8 cellular contexts compared by ENCODE assay signal in genomic region chr6:28729501-28730402, GRCh38.
A peak's percentile ranks its signal among the peaks of the same experiment; 100 is the strongest.
DNase-seq lines count a peak whose midpoint lies in the region; ATAC-seq, FAIRE-seq and TF ChIP-seq lines count a peak whose summit lies in the region.

No MANE protein-coding gene starts in this region.

- intact Hi-C loops in K562 (cut with micrococcal nuclease): loop anchor here (2.0 to 5.0 kb wide), 4 partner anchors 13 to 213 kb away; no protein-coding TSS in a partner anchor

- H3K4me3 ChIP-seq in BLaER1 treated with 17β-estradiol and CSF1 and Interleukin-3, amounts not matched to agents 10 nM and 100 nM: peak overlapping the region; percentile 67 to 84 (median 77); a peak in 19 of 20 replicates
- H3K4me3 ChIP-seq in K562: peak overlapping the region; percentile 63

- no peak for TF ChIP-seq POLR2A in K562 (conservative IDR thresholded peaks at IDR 0.05)

- H3K27me3 Mint-ChIP-seq in IgD-negative memory B cell (peaks cover 61% of the 10 kb centered on the region), naive B cell (peaks cover 56 to 88% (median 83%) of the 10 kb centered on the region in 3 donors)

- no TSS peak for BruUV-seq in K562 (replicated peaks; lab: Mats Ljungman, UMichigan)

- no peak for TF ChIP-seq CTCF in K562 (IDR thresholded peaks at IDR 0.05 in 2 of 3, conservative IDR thresholded peaks at IDR 0.05 in 1 of 3; ENCODE audit: insufficient read depth in 2 of 3, low read depth in 1 of 3, low read length in 3 of 3)

- H3K79me2 ChIP-seq in K562 (ENCODE audit: control insufficient read depth, insufficient read depth, low read length): no peaks in the 10 kb centered on the region

- H4K20me1 ChIP-seq in BLaER1 treated with 17β-estradiol and CSF1 and Interleukin-3, amounts not matched to agents 10 nM and 100 nM: no peaks in the 10 kb centered on the region; a peak in 1 of 22 replicates
- H4K20me1 ChIP-seq in K562 (replicated peaks; ENCODE audit: control insufficient read depth, insufficient read depth, low read length): no peaks in the 10 kb centered on the region

- H3K36me3 ChIP-seq in BLaER1 treated with 17β-estradiol and CSF1 and Interleukin-3, amounts not matched to agents 10 nM and 100 nM: no peaks in the 10 kb centered on the region
- no peaks in the 10 kb centered on the region for H3K36me3 ChIP-seq in K562 (ENCODE audit: control insufficient read depth, insufficient read depth, low read length)

- peak overlapping the region; percentile 65 for H2AFZ ChIP-seq in K562 (ENCODE audit: low read depth, low read length)

- CTCF ChIA-PET in K562 (lab: Yijun Ruan, JAX; ENCODE audit: low intra/inter-chr PET ratio): no interaction called here

- DNase-seq in K562 (ENCODE audit: extremely low read depth in 1 of 4, low spot score in 3 of 4): peak in 1 of 4 experiments; percentile 7
- DNase-seq in naive B cell: no peak
- no peak for DNase-seq in NCI-H2081 treated with DMSO at 0.1 percent for 48 hours (lab: John Stamatoyannopoulos, UW)
- no peak for DNase-seq in NCI-H2196 treated with DMSO at 0.1 percent for 48 hours (lab: John Stamatoyannopoulos, UW; ENCODE audit: unreplicated experiment)

- H3K4me1 ChIP-seq in BLaER1 treated with 17β-estradiol and CSF1 and Interleukin-3, amounts not matched to agents 10 nM and 100 nM: peaks cover 0 to 12% (median 9%) of the 10 kb centered on the region in 10 experiments; a peak in 15 of 20 replicates
- peaks cover 10 to 13% of the 10 kb centered on the region in 2 experiments; a peak in 4 of 5 replicates for H3K4me1 ChIP-seq in K562 (replicated peaks in 1 of 2; ENCODE audit: control insufficient read depth in 2 of 2, insufficient read depth in 2 of 2, low read length in 2 of 2)

- peaks cover 11 to 17% (median 15%) of the 10 kb centered on the region in 11 experiments; a peak in 21 of 22 replicates for H3K9me3 ChIP-seq in BLaER1 treated with 17β-estradiol and CSF1 and Interleukin-3, amounts not matched to agents 10 nM and 100 nM (replicated peaks in 1 of 11)
- H3K9me3 ChIP-seq in K562 (replicated peaks; ENCODE audit: control insufficient read depth, insufficient read depth, low read depth, low read length): no peaks in the 10 kb centered on the region

- 34% methylated on average over 23 of the region's 24 CpGs for WGBS in K562 (ENCODE audit: insufficient coverage, low coverage, missing lambda C conversion rate)

- peak overlapping the region in 10 of 11 experiments; percentile 55 to 85 (median 69); a peak in 17 of 22 replicates for H3K4me2 ChIP-seq in BLaER1 treated with 17β-estradiol and CSF1 and Interleukin-3, amounts not matched to agents 10 nM and 100 nM
- peak overlapping the region; percentile 97 for H3K4me2 ChIP-seq in K562 (ENCODE audit: insufficient read depth, low read length)

- H3K4me3 Mint-ChIP-seq in IgD-negative memory B cell: peak overlapping the region; percentile 51 to 82 (median 69)
- H3K4me3 Mint-ChIP-seq in naive B cell: peak overlapping the region; percentile 79 to 93 (median 80)

- TF ChIP-seq EP300 in K562 (IDR thresholded peaks at IDR 0.05; ENCODE audit: low read length): no peak

- H3K4me1 Mint-ChIP-seq in IgD-negative memory B cell (peaks cover 9 to 25% (median 10%) of the 10 kb centered on the region in 3 donors), naive B cell (peaks cover 9 to 18% (median 17%) of the 10 kb centered on the region in 3 donors)

- no peak; a peak in 1 of 4 replicates for TF ChIP-seq RAD21 in K562 (CRISPR knock-in tag; conservative IDR thresholded peaks at IDR 0.05 in 1 of 2, IDR thresholded peaks at IDR 0.05 in 1 of 2)

- no peak overlapping the region for H3K27ac ChIP-seq in BLaER1 treated with 17β-estradiol and CSF1 and Interleukin-3, amounts not matched to agents 10 nM and 100 nM
- peak overlapping the region; percentile 88; the same call in 2 of the 3 replicates for H3K27ac ChIP-seq in K562 (ENCODE audit: extremely low read depth, low read depth, low read length)

- ATAC-seq in K562: no peak
- ATAC-seq in naive B cell (ENCODE audit: low read depth in 2 of 2): no peak
- no peak for ATAC-seq in HG02884 (IDR thresholded peaks at IDR 0.05; ENCODE audit: unreplicated experiment)
- no peak for ATAC-seq in GM21528 (IDR thresholded peaks at IDR 0.05; ENCODE audit: low FRiP score, unreplicated experiment)

- peak overlapping the region in 3 of 11 experiments; percentile 76 to 84 (median 80); a peak in 3 of 22 replicates for H3K9ac ChIP-seq in BLaER1 treated with 17β-estradiol and CSF1 and Interleukin-3, amounts not matched to agents 10 nM and 100 nM
- H3K9ac ChIP-seq in K562 (ENCODE audit: insufficient read depth in 1 of 2, low read depth in 2 of 2, low read length in 2 of 2): peak overlapping the region; percentile 30 to 86; a peak in 3 of 4 replicates

- H3K36me3 Mint-ChIP-seq in IgD-negative memory B cell (no peaks in the 10 kb centered on the region), naive B cell (peaks cover 0 to 19% of the 10 kb centered on the region in 2 donors)

- FAIRE-seq in K562 (lab: Jason Lieb, UNC): no peak

- H3K9me1 ChIP-seq in K562 (ENCODE audit: control insufficient read depth, insufficient read depth, low read length): no peaks in the 10 kb centered on the region

- in situ Hi-C loops in K562 (cut with MboI): no loop called here

- H3K9me3 Mint-ChIP-seq in IgD-negative memory B cell: peaks cover 9 to 27% (median 24%) of the 10 kb centered on the region in 3 donors
- peaks cover 5 to 69% (median 36%) of the 10 kb centered on the region in 7 donors for H3K9me3 Mint-ChIP-seq in naive B cell

- H3K27ac Mint-ChIP-seq in IgD-negative memory B cell: peak overlapping the region in 2 of 3 donors; percentile 36 to 50
- peak overlapping the region in 4 of 6 donors; percentile 22 to 76 (median 50) for H3K27ac Mint-ChIP-seq in naive B cell

- POLR2A ChIA-PET in K562 (lab: Yijun Ruan, JAX): interaction anchor here (0.6 to 2.9 kb wide), 10 partner anchors 9 to 895 kb away, joined by 3 to 16 read pairs (median 4); no protein-coding TSS in a partner anchor

- peaks cover 35 to 52% (median 47%) of the 10 kb centered on the region in 11 experiments for H3K27me3 ChIP-seq in BLaER1 treated with 17β-estradiol and CSF1 and Interleukin-3, amounts not matched to agents 10 nM and 100 nM
- H3K27me3 ChIP-seq in K562 (ENCODE audit: control insufficient read depth in 2 of 2, insufficient read depth in 2 of 2, low read length in 2 of 2): no peaks in the 10 kb centered on the region

TF ChIP-seq in K562, 482 proteins besides CTCF, POLR2A, EP300 and RAD21 (continues in another document):
- TF ChIP-seq KDM5B (IDR thresholded peaks at IDR 0.05; ENCODE audit: insufficient replicate concordance, low read depth, low read length) (no peak), XRCC3 (IDR thresholded peaks at IDR 0.05) (no peak), ZNF57 (CRISPR knock-in tag; IDR thresholded peaks at IDR 0.05) (0 out of 2 replicates have a peak, but pooled peaks have one; percentile 18), SMARCE1 (IDR thresholded peaks at IDR 0.05) (no peak), L3MBTL2 (IDR thresholded peaks at IDR 0.05) (0 out of 2 replicates have a peak, but pooled peaks have one; percentile 33), ZNF384 (IDR thresholded peaks at IDR 0.05; ENCODE audit: low read depth, low read length) (peak; percentile 70), MNT (conservative IDR thresholded peaks at IDR 0.05) (0 out of 4 replicates have a peak, but pooled peaks of 1 of the 2 experiments have one; percentile 6), ZFX (CRISPR knock-in tag; IDR thresholded peaks at IDR 0.05) (peak; percentile 25; the same call in 1 of the 2 replicates), CSDE1 (IDR thresholded peaks at IDR 0.05) (0 out of 4 replicates have a peak, but pooled peaks of 1 of the 2 experiments have one; percentile 2), STAT5A (IDR thresholded peaks at IDR 0.05; ENCODE audit: borderline replicate concordance, low read length) (0 out of 2 replicates have a peak, but pooled peaks have one; percentile 1), ZNF655 (CRISPR knock-in tag; IDR thresholded peaks at IDR 0.05) (no peak), ZNF766 (CRISPR knock-in tag; conservative IDR thresholded peaks at IDR 0.05) (0 out of 2 replicates have a peak, but pooled peaks have one; percentile 10), ZNF445 (CRISPR knock-in tag; IDR thresholded peaks at IDR 0.05; ENCODE audit: low read depth) (0 out of 2 replicates have a peak, but pooled peaks have one; percentile 17), ADNP (tag; IDR thresholded peaks at IDR 0.05) (peak; percentile 12; the same call in 1 of the 2 replicates), HSF4 (CRISPR knock-in tag; IDR thresholded peaks at IDR 0.05; ENCODE audit: borderline replicate concordance) (no peak), DPF2 (IDR thresholded peaks at IDR 0.05) (no peak)
